ENCODE assay signal across 1 cellular context in the genomic region with DNA sequence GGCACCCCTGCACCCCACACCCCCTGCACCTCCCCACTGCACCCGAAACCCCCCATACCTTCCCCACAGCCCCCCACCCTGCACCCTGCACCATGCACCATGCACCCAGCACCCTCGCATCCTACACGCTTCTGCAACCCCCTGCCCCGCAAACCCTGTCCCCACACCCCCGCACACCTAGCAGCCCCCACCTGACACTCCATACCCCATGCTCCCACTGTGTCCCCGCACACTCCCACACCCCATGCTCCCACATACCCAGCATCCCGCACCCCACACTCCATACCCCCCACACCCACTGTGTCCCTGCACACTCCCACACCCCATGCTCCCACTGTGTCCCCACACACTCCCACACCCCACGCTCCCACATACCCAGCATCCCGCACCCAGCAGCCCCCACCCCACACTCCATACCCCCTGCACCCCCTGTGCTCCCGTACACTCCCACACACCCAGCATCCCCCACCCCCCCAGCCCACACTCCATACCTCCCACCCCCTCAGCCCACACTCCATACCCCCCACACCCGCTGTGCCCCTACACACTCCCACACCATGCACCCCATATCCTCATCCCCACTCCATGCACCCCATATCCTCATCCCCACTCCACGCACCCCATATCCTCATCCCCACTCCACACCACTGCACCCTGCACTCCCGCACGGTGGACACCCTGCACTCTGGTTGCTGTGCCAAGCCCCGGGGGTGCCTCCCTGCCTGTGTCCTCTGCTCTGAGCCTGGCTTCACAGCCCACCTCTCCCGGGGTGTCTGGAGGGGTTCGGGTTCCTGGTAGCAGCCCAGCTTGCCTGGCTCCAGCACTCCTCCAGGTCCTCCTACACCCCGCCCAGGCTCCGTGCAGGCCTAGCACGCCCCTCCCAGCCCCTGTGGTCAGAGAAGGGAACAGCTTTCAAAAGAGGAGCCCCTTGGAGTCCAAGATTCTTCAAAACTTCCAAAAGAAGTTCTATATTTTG.
TF ChIP-seq lines count a peak whose summit lies in the region.

No MANE protein-coding gene starts in this region.

TF ChIP-seq in A549, 52 proteins besides CTCF, POLR2A, EP300 and RAD21 (continued from another document):
- TF ChIP-seq, protein P1, sequence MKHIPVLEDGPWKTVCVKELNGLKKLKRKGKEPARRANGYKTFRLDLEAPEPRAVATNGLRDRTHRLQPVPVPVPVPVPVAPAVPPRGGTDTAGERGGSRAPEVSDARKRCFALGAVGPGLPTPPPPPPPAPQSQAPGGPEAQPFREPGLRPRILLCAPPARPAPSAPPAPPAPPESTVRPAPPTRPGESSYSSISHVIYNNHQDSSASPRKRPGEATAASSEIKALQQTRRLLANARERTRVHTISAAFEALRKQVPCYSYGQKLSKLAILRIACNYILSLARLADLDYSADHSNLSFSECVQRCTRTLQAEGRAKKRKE (CRISPR knock-in tag; IDR thresholded peaks at IDR 0.05; ENCODE audit: low read depth): no peak
- TF ChIP-seq CBX2 (IDR thresholded peaks at IDR 0.05; ENCODE audit: borderline replicate concordance, low read depth) (no peak), BHLHE40 (IDR thresholded peaks at IDR 0.05; ENCODE audit: low read depth, low read length) (no peak), HEYL (CRISPR knock-in tag; IDR thresholded peaks at IDR 0.05) (no peak)
